ENCODE assay signal across 9 cellular contexts in genomic region chr13:23020246-23020843, GRCh38.
DNase-seq lines count a peak whose midpoint lies in the region; ATAC-seq, FAIRE-seq and TF ChIP-seq lines count a peak whose summit lies in the region.
"Had no signal": no experiment of that assay in that cellular context is flagged by ENCODE, and none has a peak within 500 bp of the region (broad histone marks: within the 10 kb centered on the region; RNA-seq: fewer than 3 reads in every experiment).

No MANE protein-coding gene starts in this region.

- no peaks in the 10 kb centered on the region for H3K79me1 ChIP-seq in IMR-90 (ENCODE audit: low read depth in 1 of 2, low read length in 2 of 2)

- no peaks in the 10 kb centered on the region for H3K4me1 Mint-ChIP-seq in immature natural killer cell

- peak; percentile 65 for TF ChIP-seq CTCF in IMR-90 (conservative IDR thresholded peaks at IDR 0.05; ENCODE audit: low read depth, low read length)
- peak; percentile 37 to 81 (median 62) for TF ChIP-seq CTCF in body of pancreas (IDR thresholded peaks at IDR 0.05)

- H4K20me1 ChIP-seq in IMR-90 (ENCODE audit: insufficient read depth, low read length) = no peaks in the 10 kb centered on the region

- WGBS in IMR-90 (ENCODE audit: extremely low coverage in 2 of 2, insufficient read length in 1 of 2), 2 experiments = no CpG with 5 or more reads among the region's 5 CpGs
- WGBS in body of pancreas, 2 donors = 7 to 10% methylated on average over 5 of the region's 5 CpGs

- H2AK5ac ChIP-seq in IMR-90 (ENCODE audit: low read depth, low read length) = no peak overlapping the region

- no peak overlapping the region for H4K91ac ChIP-seq in IMR-90 (ENCODE audit: insufficient read depth, low read depth, low read length)

- no peak overlapping the region for H3K18ac ChIP-seq in IMR-90 (ENCODE audit: low read depth, low read length)

- H3K27ac ChIP-seq in IMR-90 (ENCODE audit: insufficient read depth, low read length) (no peak overlapping the region), body of pancreas (no peak overlapping the region)
- H3K27ac ChIP-seq: epithelial cell of prostate had no signal

- H2BK120ac ChIP-seq in IMR-90 (ENCODE audit: low read depth, low read length) = no peak overlapping the region

- H3K4me3 ChIP-seq in IMR-90 (ENCODE audit: insufficient read depth, low read depth, low read length) (no peak overlapping the region), body of pancreas (no peak overlapping the region)

- POLR2A ChIA-PET in IMR-90 (lab: Charles Lee; ENCODE audit: unreplicated experiment) = no interaction called here

- no peaks in the 10 kb centered on the region for H3K36me3 Mint-ChIP-seq in immature natural killer cell

- no TSS peak for BruUV-seq in IMR-90 (replicated peaks; lab: Mats Ljungman, UMichigan)

- H2BK20ac ChIP-seq in IMR-90 (ENCODE audit: low read depth, low read length) = no peak overlapping the region

- no peaks in the 10 kb centered on the region for H3K9me1 ChIP-seq in IMR-90 (ENCODE audit: insufficient read depth, low read length)

- ATAC-seq in GM21786 (IDR thresholded peaks at IDR 0.05; ENCODE audit: unreplicated experiment) (peak; percentile 89), IMR-90 (ENCODE audit: low read depth) (peak; percentile 88), body of pancreas (peak; percentile 70)

- in situ Hi-C loops in IMR-90 (cut with MboI; ENCODE audit: low sequenced_read_pairs) = no loop called here

- no peak overlapping the region for H2BK5ac ChIP-seq in IMR-90 (ENCODE audit: low read depth, low read length, poor library complexity, severe bottlenecking)

- no peak overlapping the region for H3K9ac ChIP-seq in IMR-90 (ENCODE audit: low read depth, low read length)

- H3K56ac ChIP-seq in IMR-90 (ENCODE audit: extremely low read depth, insufficient read depth, low read length) = no peak overlapping the region

- no peak overlapping the region for H3K27ac Mint-ChIP-seq in immature natural killer cell

- H3K36me3 ChIP-seq in IMR-90 (ENCODE audit: control insufficient read depth, insufficient read depth, low read length) = no peaks in the 10 kb centered on the region
- no peaks in the 10 kb centered on the region for H3K36me3 ChIP-seq in body of pancreas (replicated peaks in 1 of 2; ENCODE audit: insufficient read depth in 1 of 2, low read depth in 2 of 2)

- intact Hi-C loops in IMR-90 (cut with micrococcal nuclease) (loop anchor here (1.0 to 5.0 kb wide), 3 partner anchors 218 to 1395 kb away; no protein-coding TSS in a partner anchor), body of pancreas (cut with DNase I) (no loop called here)

- H3K4me1 ChIP-seq in IMR-90 (ENCODE audit: control insufficient read depth, insufficient read depth, low read length) (no peaks in the 10 kb centered on the region), body of pancreas (no peaks in the 10 kb centered on the region)

- H4K8ac ChIP-seq in IMR-90 (ENCODE audit: low read depth in 2 of 2, low read length in 2 of 2) = no peak overlapping the region

- no peak overlapping the region for H2BK15ac ChIP-seq in IMR-90 (ENCODE audit: low read depth, low read length)

- H2AFZ ChIP-seq in IMR-90 (replicated peaks; ENCODE audit: low read length, poor library complexity) = no peak overlapping the region

- TF ChIP-seq RAD21 in IMR-90 (IDR thresholded peaks at IDR 0.05; ENCODE audit: low read length) = peak; percentile 45

- TF ChIP-seq POLR2A in IMR-90 (IDR thresholded peaks at IDR 0.05; ENCODE audit: low read depth, low read length) = no peak
- no peak for TF ChIP-seq POLR2A in body of pancreas (IDR thresholded peaks at IDR 0.05)

- H3K4me2 ChIP-seq in IMR-90 (ENCODE audit: low read depth, low read length) = no peak overlapping the region

- peak; percentile 45 for FAIRE-seq in RCC 7860 (lab: Jason Lieb, UNC)

- no peaks in the 10 kb centered on the region for H3K27me3 ChIP-seq in IMR-90 (ENCODE audit: control insufficient read depth, insufficient read depth, low read length)
- no peaks in the 10 kb centered on the region for H3K27me3 ChIP-seq in body of pancreas

- no peak overlapping the region for H3K14ac ChIP-seq in IMR-90 (replicated peaks; ENCODE audit: low read depth, low read length)

- dilution Hi-C loops in IMR-90 (cut with HindIII; ENCODE audit: low sequenced_read_pairs, unreplicated experiment) = no loop called here

- H3K4ac ChIP-seq in IMR-90 (ENCODE audit: low read depth, low read length) = no peak overlapping the region

- H3K23ac ChIP-seq in IMR-90 (ENCODE audit: low read depth, low read length) = no peak overlapping the region

- H3K9me3 ChIP-seq in IMR-90 (ENCODE audit: control insufficient read depth, insufficient read depth, low read length) (no peaks in the 10 kb centered on the region), body of pancreas (no peaks in the 10 kb centered on the region)

- peaks cover 0 to 5% (median 0%) of the 10 kb centered on the region in 6 donors for H3K9me3 Mint-ChIP-seq in immature natural killer cell

- no peak overlapping the region for H3K4me3 Mint-ChIP-seq in immature natural killer cell

- no peak overlapping the region for H4K5ac ChIP-seq in IMR-90 (ENCODE audit: low read depth, low read length)

- H3K27me3 Mint-ChIP-seq in immature natural killer cell (ENCODE audit: low read depth in 3 of 3) = peaks cover 0 to 8% (median 0%) of the 10 kb centered on the region in 3 donors

- DNase-seq in activated CD8-positive, alpha-beta memory T cell treated with anti-CD3 and anti-CD28 coated beads for 24 hours = peak; percentile 60
- DNase-seq in activated CD8-positive, alpha-beta memory T cell treated with anti-CD3 and anti-CD28 coated beads, Interleukin-2, amount 50 U/mL, for 48 hours = no peak
- peak; percentile 57 for DNase-seq in IMR-90
- peak; percentile 47 for DNase-seq in RCC 7860 (ENCODE audit: low spot score)
- DNase-seq in body of pancreas = peak; percentile 41 to 60 (median 48)
- DNase-seq in immature natural killer cell = peak in 2 of 3 donors; percentile 4 to 7
- peak; percentile 21 to 23 for DNase-seq in stimulated activated CD4-positive, alpha-beta T cell treated with anti-CD3 and anti-CD28 coated beads, Interleukin-2, amount 100 ng/mL, for 24 hours

- CTCF ChIA-PET in IMR-90 (lab: Yijun Ruan, JAX) = interaction anchor here (0.6 to 1.0 kb wide), 3 partner anchors 10 to 219 kb away, joined by 3 read pairs; no protein-coding TSS in a partner anchor

- H2AK9ac ChIP-seq in IMR-90 (replicated peaks; ENCODE audit: low read depth, low read length, poor library complexity) = no peak overlapping the region

TF ChIP-seq in IMR-90, 13 proteins besides CTCF, POLR2A, EP300 and RAD21:
- no peak for TF ChIP-seq USF2 (IDR thresholded peaks at IDR 0.05; ENCODE audit: low read depth, low read length)
- no peak for TF ChIP-seq BHLHE40 (IDR thresholded peaks at IDR 0.05; ENCODE audit: low read depth, low read length)
- TF ChIP-seq MAZ (IDR thresholded peaks at IDR 0.05; ENCODE audit: borderline replicate concordance, low read depth, low read length) = no peak
- TF ChIP-seq SMC3 (IDR thresholded peaks at IDR 0.05; ENCODE audit: low read depth, low read length) = peak; percentile 41; the same call in 1 of the 2 replicates
